In the genomic region with DNA sequence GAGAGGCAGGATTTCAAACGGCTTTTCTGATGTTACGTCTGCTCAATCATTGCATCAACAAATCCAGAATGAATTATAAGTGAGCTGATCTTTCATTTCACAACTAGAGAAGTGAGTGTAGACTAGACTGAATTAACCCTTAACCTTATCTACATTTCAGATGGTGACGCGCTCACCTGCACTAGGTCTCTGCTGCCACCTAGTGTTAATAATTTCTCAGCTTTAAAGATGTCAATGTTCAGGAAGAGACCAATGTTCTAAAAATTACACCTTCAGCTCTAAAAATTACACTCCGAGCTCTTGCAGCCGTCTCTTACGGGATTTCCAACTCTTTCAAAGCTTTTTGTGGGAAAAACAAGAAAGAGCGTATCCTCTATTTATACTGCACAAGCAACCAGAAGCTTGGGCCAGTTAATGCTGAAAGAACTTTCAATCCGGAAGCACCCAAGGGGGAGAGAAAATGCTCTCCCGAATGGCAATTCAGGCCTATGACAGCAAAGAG, we compare ENCODE assay signal across 8 cellular contexts.
DNase-seq lines count a peak whose midpoint lies in the region; ATAC-seq and TF ChIP-seq lines count a peak whose summit lies in the region.

No MANE protein-coding gene starts in this region.

- peak; percentile 62 for DNase-seq in CD1c-positive myeloid dendritic cell (ENCODE audit: extremely low spot score)
- DNase-seq in NCI-H82 treated with DMSO at 0.1 percent for 48 hours (lab: John Stamatoyannopoulos, UW; ENCODE audit: unreplicated experiment) = peak; percentile 5
- peak; percentile 66 for DNase-seq in cerebellum (ENCODE audit: low spot score)
- DNase-seq in lung microvascular endothelial cell (ENCODE audit: low read depth in 2 of 2) = peak; percentile 52 to 66
- no peak for DNase-seq in NCI-H187 (lab: John Stamatoyannopoulos, UW)

- TF ChIP-seq CTCF in GM12875 (IDR thresholded peaks at IDR 0.05; ENCODE audit: borderline replicate concordance, insufficient read depth, low read depth, low read length) = peak; percentile 65; the same call in 1 of the 2 replicates

- ATAC-seq in HG03432 (IDR thresholded peaks at IDR 0.05; ENCODE audit: unreplicated experiment) (peak; percentile 60), GM19452 (IDR thresholded peaks at IDR 0.05; ENCODE audit: unreplicated experiment) (no peak)

- H3K4me3 ChIP-seq in GM12875 (ENCODE audit: low read depth, low read length) = no peak overlapping the region

Comparison
In these comparisons a context has a peak if more than half of its experiments do, and no peak if none do; other contexts are left out.
1. DNase-seq: peak in CD1c-positive myeloid dendritic cell (single experiment), NCI-H82 treated with DMSO at 0.1 percent for 48 hours (single experiment), cerebellum (single experiment) and lung microvascular endothelial cell (2 of 2); none in NCI-H187 (0 of 2).